1 cellular context compared by ENCODE assay signal in genomic region chr11:112050721-112051120, GRCh38.
TF ChIP-seq lines count a peak whose summit lies in the region.

No MANE protein-coding gene starts in this region.

TF ChIP-seq in GM12878, 131 proteins besides CTCF, POLR2A, EP300 and RAD21 (continued from another document and continues in another):
- TF ChIP-seq ZBTB4 (CRISPR knock-in tag; IDR thresholded peaks at IDR 0.05) = no peak
- no peak for TF ChIP-seq PML (IDR thresholded peaks at IDR 0.05; ENCODE audit: low read length)
- no peak for TF ChIP-seq ZBTB33 (IDR thresholded peaks at IDR 0.05)
- no peak for TF ChIP-seq ZNF622 (IDR thresholded peaks at IDR 0.05)
- 0 out of 2 replicates have a peak, but pooled peaks have one; percentile 33 for TF ChIP-seq TCF12 (IDR thresholded peaks at IDR 0.05; ENCODE audit: low read depth, low read length)
- no peak for TF ChIP-seq PAX8 (IDR thresholded peaks at IDR 0.05)
- TF ChIP-seq CHD1 (IDR thresholded peaks at IDR 0.05; ENCODE audit: low read depth, low read length) = no peak
- peak; percentile 86 for TF ChIP-seq RUNX3 (IDR thresholded peaks at IDR 0.05; ENCODE audit: low read length)
- no peak for TF ChIP-seq EZH2 (IDR thresholded peaks at IDR 0.05; ENCODE audit: borderline replicate concordance, control insufficient read depth, low read depth, low read length)
- TF ChIP-seq, protein P1, sequence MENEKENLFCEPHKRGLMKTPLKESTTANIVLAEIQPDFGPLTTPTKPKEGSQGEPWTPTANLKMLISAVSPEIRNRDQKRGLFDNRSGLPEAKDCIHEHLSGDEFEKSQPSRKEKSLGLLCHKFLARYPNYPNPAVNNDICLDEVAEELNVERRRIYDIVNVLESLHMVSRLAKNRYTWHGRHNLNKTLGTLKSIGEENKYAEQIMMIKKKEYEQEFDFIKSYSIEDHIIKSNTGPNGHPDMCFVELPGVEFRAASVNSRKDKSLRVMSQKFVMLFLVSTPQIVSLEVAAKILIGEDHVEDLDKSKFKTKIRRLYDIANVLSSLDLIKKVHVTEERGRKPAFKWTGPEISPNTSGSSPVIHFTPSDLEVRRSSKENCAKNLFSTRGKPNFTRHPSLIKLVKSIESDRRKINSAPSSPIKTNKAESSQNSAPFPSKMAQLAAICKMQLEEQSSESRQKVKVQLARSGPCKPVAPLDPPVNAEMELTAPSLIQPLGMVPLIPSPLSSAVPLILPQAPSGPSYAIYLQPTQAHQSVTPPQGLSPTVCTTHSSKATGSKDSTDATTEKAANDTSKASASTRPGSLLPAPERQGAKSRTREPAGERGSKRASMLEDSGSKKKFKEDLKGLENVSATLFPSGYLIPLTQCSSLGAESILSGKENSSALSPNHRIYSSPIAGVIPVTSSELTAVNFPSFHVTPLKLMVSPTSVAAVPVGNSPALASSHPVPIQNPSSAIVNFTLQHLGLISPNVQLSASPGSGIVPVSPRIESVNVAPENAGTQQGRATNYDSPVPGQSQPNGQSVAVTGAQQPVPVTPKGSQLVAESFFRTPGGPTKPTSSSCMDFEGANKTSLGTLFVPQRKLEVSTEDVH (IDR thresholded peaks at IDR 0.05; ENCODE audit: low read depth, partially characterized antibody) = no peak
- no peak for TF ChIP-seq SRF (IDR thresholded peaks at IDR 0.05; ENCODE audit: low read depth in 2 of 2, low read length in 2 of 2)
- no peak for TF ChIP-seq CHD4 (IDR thresholded peaks at IDR 0.05)
- TF ChIP-seq FOXM1 (IDR thresholded peaks at IDR 0.05; ENCODE audit: low read depth, low read length) = peak; percentile 78; the same call in 1 of the 2 replicates
- TF ChIP-seq ATF2 (IDR thresholded peaks at IDR 0.05; ENCODE audit: low read length) = peak; percentile 88
- no peak for TF ChIP-seq ZZZ3 (IDR thresholded peaks at IDR 0.05; ENCODE audit: control insufficient read depth, insufficient read length, low read depth)
- no peak for TF ChIP-seq ZNF274 (IDR thresholded peaks at IDR 0.05; ENCODE audit: insufficient read depth, insufficient read length)
- no peak for TF ChIP-seq FOS (IDR thresholded peaks at IDR 0.05; ENCODE audit: borderline replicate concordance, extremely low read depth, insufficient read length)
- TF ChIP-seq NBN (IDR thresholded peaks at IDR 0.05) = no peak
- TF ChIP-seq, protein P2, sequence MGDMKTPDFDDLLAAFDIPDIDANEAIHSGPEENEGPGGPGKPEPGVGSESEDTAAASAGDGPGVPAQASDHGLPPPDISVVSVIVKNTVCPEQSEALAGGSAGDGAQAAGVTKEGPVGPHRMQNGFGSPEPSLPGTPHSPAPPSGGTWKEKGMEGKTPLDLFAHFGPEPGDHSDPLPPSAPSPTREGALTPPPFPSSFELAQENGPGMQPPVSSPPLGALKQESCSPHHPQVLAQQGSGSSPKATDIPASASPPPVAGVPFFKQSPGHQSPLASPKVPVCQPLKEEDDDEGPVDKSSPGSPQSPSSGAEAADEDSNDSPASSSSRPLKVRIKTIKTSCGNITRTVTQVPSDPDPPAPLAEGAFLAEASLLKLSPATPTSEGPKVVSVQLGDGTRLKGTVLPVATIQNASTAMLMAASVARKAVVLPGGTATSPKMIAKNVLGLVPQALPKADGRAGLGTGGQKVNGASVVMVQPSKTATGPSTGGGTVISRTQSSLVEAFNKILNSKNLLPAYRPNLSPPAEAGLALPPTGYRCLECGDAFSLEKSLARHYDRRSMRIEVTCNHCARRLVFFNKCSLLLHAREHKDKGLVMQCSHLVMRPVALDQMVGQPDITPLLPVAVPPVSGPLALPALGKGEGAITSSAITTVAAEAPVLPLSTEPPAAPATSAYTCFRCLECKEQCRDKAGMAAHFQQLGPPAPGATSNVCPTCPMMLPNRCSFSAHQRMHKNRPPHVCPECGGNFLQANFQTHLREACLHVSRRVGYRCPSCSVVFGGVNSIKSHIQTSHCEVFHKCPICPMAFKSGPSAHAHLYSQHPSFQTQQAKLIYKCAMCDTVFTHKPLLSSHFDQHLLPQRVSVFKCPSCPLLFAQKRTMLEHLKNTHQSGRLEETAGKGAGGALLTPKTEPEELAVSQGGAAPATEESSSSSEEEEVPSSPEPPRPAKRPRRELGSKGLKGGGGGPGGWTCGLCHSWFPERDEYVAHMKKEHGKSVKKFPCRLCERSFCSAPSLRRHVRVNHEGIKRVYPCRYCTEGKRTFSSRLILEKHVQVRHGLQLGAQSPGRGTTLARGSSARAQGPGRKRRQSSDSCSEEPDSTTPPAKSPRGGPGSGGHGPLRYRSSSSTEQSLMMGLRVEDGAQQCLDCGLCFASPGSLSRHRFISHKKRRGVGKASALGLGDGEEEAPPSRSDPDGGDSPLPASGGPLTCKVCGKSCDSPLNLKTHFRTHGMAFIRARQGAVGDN (IDR thresholded peaks at IDR 0.05) = no peak
- no peak for TF ChIP-seq NRF1 (conservative IDR thresholded peaks at IDR 0.05; ENCODE audit: low read depth, low read length)
- TF ChIP-seq ZBTB11 (CRISPR knock-in tag; IDR thresholded peaks at IDR 0.05) = no peak
- no peak for TF ChIP-seq BMI1 (IDR thresholded peaks at IDR 0.05; ENCODE audit: borderline replicate concordance)
- no peak for TF ChIP-seq ZNF384 (IDR thresholded peaks at IDR 0.05; ENCODE audit: borderline replicate concordance, low read depth, low read length)
- no peak for TF ChIP-seq CHD2 (IDR thresholded peaks at IDR 0.05; ENCODE audit: borderline replicate concordance, low read depth, low read length)
- TF ChIP-seq ASH2L (IDR thresholded peaks at IDR 0.05; ENCODE audit: borderline replicate concordance, low read depth) = no peak
- TF ChIP-seq HDGF (IDR thresholded peaks at IDR 0.05) = no peak
- TF ChIP-seq TBL1XR1 (IDR thresholded peaks at IDR 0.05; ENCODE audit: low read depth, low read length) = no peak
- no peak for TF ChIP-seq SMAD1 (IDR thresholded peaks at IDR 0.05; ENCODE audit: low read depth, partially characterized antibody)
- TF ChIP-seq RFX5 (IDR thresholded peaks at IDR 0.05; ENCODE audit: low read depth, low read length) = no peak
- 0 out of 2 replicates have a peak, but pooled peaks have one; percentile 36 for TF ChIP-seq BCL11A (IDR thresholded peaks at IDR 0.05; ENCODE audit: low read depth, low read length)
- TF ChIP-seq TCF3 (IDR thresholded peaks at IDR 0.05; ENCODE audit: borderline replicate concordance, insufficient read depth, low read depth, low read length) = no peak
- TF ChIP-seq PAX5 (IDR thresholded peaks at IDR 0.05; ENCODE audit: borderline replicate concordance, low read depth, low read length) = no peak
- no peak for TF ChIP-seq SIN3A (IDR thresholded peaks at IDR 0.05; ENCODE audit: low read depth, low read length)
- TF ChIP-seq STAT3 (IDR thresholded peaks at IDR 0.05; ENCODE audit: low read depth, low read length) = 0 out of 2 replicates have a peak, but pooled peaks have one; percentile 21
- TF ChIP-seq, protein P3, sequence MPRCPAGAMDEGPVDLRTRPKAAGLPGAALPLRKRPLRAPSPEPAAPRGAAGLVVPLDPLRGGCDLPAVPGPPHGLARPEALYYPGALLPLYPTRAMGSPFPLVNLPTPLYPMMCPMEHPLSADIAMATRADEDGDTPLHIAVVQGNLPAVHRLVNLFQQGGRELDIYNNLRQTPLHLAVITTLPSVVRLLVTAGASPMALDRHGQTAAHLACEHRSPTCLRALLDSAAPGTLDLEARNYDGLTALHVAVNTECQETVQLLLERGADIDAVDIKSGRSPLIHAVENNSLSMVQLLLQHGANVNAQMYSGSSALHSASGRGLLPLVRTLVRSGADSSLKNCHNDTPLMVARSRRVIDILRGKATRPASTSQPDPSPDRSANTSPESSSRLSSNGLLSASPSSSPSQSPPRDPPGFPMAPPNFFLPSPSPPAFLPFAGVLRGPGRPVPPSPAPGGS (IDR thresholded peaks at IDR 0.05; ENCODE audit: borderline replicate concordance, insufficient read depth, low read depth, low read length, poor library complexity, severe bottlenecking) = peak; percentile 10
- TF ChIP-seq EED (IDR thresholded peaks at IDR 0.05; ENCODE audit: low read depth) = no peak
- 0 out of 2 replicates have a peak, but pooled peaks have one; percentile 47 for TF ChIP-seq IKZF1 (conservative IDR thresholded peaks at IDR 0.05)
- no peak for TF ChIP-seq POLR2AphosphoS5 (IDR thresholded peaks at IDR 0.05; ENCODE audit: low read length)
- no peak for TF ChIP-seq E2F4 (IDR thresholded peaks at IDR 0.05; ENCODE audit: low read depth, low read length)
- no peak for TF ChIP-seq MTA3 (IDR thresholded peaks at IDR 0.05; ENCODE audit: borderline replicate concordance, low read length)
- TF ChIP-seq NFYA (IDR thresholded peaks at IDR 0.05; ENCODE audit: borderline replicate concordance, low read depth, low read length) = no peak
- no peak for TF ChIP-seq MYB (IDR thresholded peaks at IDR 0.05; ENCODE audit: borderline replicate concordance, low read depth, low read length)
- TF ChIP-seq RCOR1 (conservative IDR thresholded peaks at IDR 0.05; ENCODE audit: low read depth, low read length) = no peak
- no peak for TF ChIP-seq ZNF207 (IDR thresholded peaks at IDR 0.05; ENCODE audit: borderline replicate concordance)
